Comparison of ENCODE assay signal across 14 cellular contexts in genomic region chr10:14617125-14617524, GRCh38.
DNase-seq lines count a peak whose midpoint lies in the region; TF ChIP-seq lines count a peak whose summit lies in the region.
"Had no signal": no experiment of that assay in that cellular context is flagged by ENCODE, and none has a peak within 500 bp of the region (broad histone marks: within the 10 kb centered on the region; RNA-seq: fewer than 3 reads in every experiment).

No MANE protein-coding gene starts in this region.

- POLR2A ChIA-PET in activated CD4-positive, alpha-beta T cell treated with anti-CD3 and anti-CD28 coated beads, Interleukin-2, amount 10 ng/mL, durations not matched to agents 7 days and 5 days (lab: Charles Lee), result no interaction called here

- TF ChIP-seq CTCF in progenitor cell of endocrine pancreas (IDR thresholded peaks at IDR 0.05; ENCODE audit: unreplicated experiment), result no peak

- no peaks in the 10 kb centered on the region for H3K9me3 Mint-ChIP-seq in activated CD4-positive, alpha-beta T cell treated with anti-CD3 and anti-CD28 coated beads, Interleukin-2, amount 10 ng/mL, durations not matched to agents 7 days and 5 days
- H3K9me3 Mint-ChIP-seq in dendritic cell treated with granulocyte-macrophage colony-stimulating factor and Interleukin-4, amounts not matched to agents 40 ng/mL and 50 ng/mL, for 4 days, result no peaks in the 10 kb centered on the region
- no peaks in the 10 kb centered on the region for H3K9me3 Mint-ChIP-seq in progenitor cell of endocrine pancreas (ENCODE audit: low read depth)

- no peaks in the 10 kb centered on the region for H3K27me3 Mint-ChIP-seq in activated CD4-positive, alpha-beta T cell treated with anti-CD3 and anti-CD28 coated beads, Interleukin-2, amount 10 ng/mL, durations not matched to agents 7 days and 5 days
- no peaks in the 10 kb centered on the region for H3K27me3 Mint-ChIP-seq in dendritic cell treated with granulocyte-macrophage colony-stimulating factor and Interleukin-4, amounts not matched to agents 40 ng/mL and 50 ng/mL, for 4 days
- no peaks in the 10 kb centered on the region for H3K27me3 Mint-ChIP-seq in progenitor cell of endocrine pancreas

- intact Hi-C loops in dendritic cell treated with granulocyte-macrophage colony-stimulating factor and Interleukin-4, amounts not matched to agents 40 ng/mL and 50 ng/mL, for 4 days (cut with micrococcal nuclease), result no loop called here

- no peak overlapping the region for H3K27ac Mint-ChIP-seq in activated CD4-positive, alpha-beta T cell treated with anti-CD3 and anti-CD28 coated beads, Interleukin-2, amount 10 ng/mL, durations not matched to agents 7 days and 5 days
- H3K27ac Mint-ChIP-seq in dendritic cell treated with granulocyte-macrophage colony-stimulating factor and Interleukin-4, amounts not matched to agents 40 ng/mL and 50 ng/mL, for 4 days, result peak overlapping the region; percentile 20
- H3K27ac Mint-ChIP-seq in progenitor cell of endocrine pancreas, result peak overlapping the region; percentile 51

- no peak for DNase-seq in activated CD4-positive, alpha-beta T cell treated with anti-CD3 and anti-CD28 coated beads, Interleukin-2, amount 10 ng/mL, durations not matched to agents 7 days and 5 days
- no peak for DNase-seq in activated CD4-positive, alpha-beta T cell treated with anti-CD3 and anti-CD28 coated beads, Interleukin-2, amount 50 U/mL, for 48 hours
- peak; percentile 5 for DNase-seq in NCI-H69 (lab: John Stamatoyannopoulos, UW)
- no peak for DNase-seq in progenitor cell of endocrine pancreas (ENCODE audit: low spot score, unreplicated experiment)
- no peak for DNase-seq in glomerular visceral epithelial cell (ENCODE audit: extremely low spot score)
- no peak for DNase-seq in DMS153 treated with DMSO at 0.1 percent for 48 hours (lab: John Stamatoyannopoulos, UW; ENCODE audit: unreplicated experiment)
- no peak for DNase-seq in COLO829 (ENCODE audit: low spot score)
- DNase-seq: activated CD4-positive, alpha-beta T cell treated with anti-CD3 and anti-CD28 coated beads, Interleukin-2, amount 50 U/mL, for 4 hours; NCI-H1092; NCI-H446; ovary; SJCRH30; stimulated activated CD8-positive, alpha-beta memory T cell treated with anti-CD3 and anti-CD28 coated beads, Interleukin-4, amount 100 ng/mL, for 48 hours had no signal

- peak overlapping the region; percentile 15 for H3K4me3 Mint-ChIP-seq in activated CD4-positive, alpha-beta T cell treated with anti-CD3 and anti-CD28 coated beads, Interleukin-2, amount 10 ng/mL, durations not matched to agents 7 days and 5 days
- H3K4me3 Mint-ChIP-seq in dendritic cell treated with granulocyte-macrophage colony-stimulating factor and Interleukin-4, amounts not matched to agents 40 ng/mL and 50 ng/mL, for 4 days, result no peak overlapping the region
- H3K4me3 Mint-ChIP-seq in progenitor cell of endocrine pancreas (ENCODE audit: low read depth), result no peak overlapping the region

- CTCF ChIA-PET in activated CD4-positive, alpha-beta T cell treated with anti-CD3 and anti-CD28 coated beads, Interleukin-2, amount 10 ng/mL, durations not matched to agents 7 days and 5 days (lab: Charles Lee), result interaction anchor here (1.5 to 1.9 kb wide), 2 partner anchors 12 to 16 kb away, joined by 4 to 8 read pairs; no protein-coding TSS in a partner anchor

- peaks cover 20% of the 10 kb centered on the region for H3K4me1 Mint-ChIP-seq in activated CD4-positive, alpha-beta T cell treated with anti-CD3 and anti-CD28 coated beads, Interleukin-2, amount 10 ng/mL, durations not matched to agents 7 days and 5 days
- H3K4me1 Mint-ChIP-seq in dendritic cell treated with granulocyte-macrophage colony-stimulating factor and Interleukin-4, amounts not matched to agents 40 ng/mL and 50 ng/mL, for 4 days (ENCODE audit: low read depth), result peaks cover 68% of the 10 kb centered on the region
- H3K4me1 Mint-ChIP-seq in progenitor cell of endocrine pancreas (ENCODE audit: low read depth), result peaks cover 19% of the 10 kb centered on the region

- H3K36me3 Mint-ChIP-seq in activated CD4-positive, alpha-beta T cell treated with anti-CD3 and anti-CD28 coated beads, Interleukin-2, amount 10 ng/mL, durations not matched to agents 7 days and 5 days (ENCODE audit: low read depth), result no peaks in the 10 kb centered on the region
- H3K36me3 Mint-ChIP-seq in dendritic cell treated with granulocyte-macrophage colony-stimulating factor and Interleukin-4, amounts not matched to agents 40 ng/mL and 50 ng/mL, for 4 days (ENCODE audit: low read depth), result no peaks in the 10 kb centered on the region
- H3K36me3 Mint-ChIP-seq in progenitor cell of endocrine pancreas (ENCODE audit: insufficient read depth), result no peaks in the 10 kb centered on the region
